ENCODE assay signal across 8 cellular contexts in the genomic region with DNA sequence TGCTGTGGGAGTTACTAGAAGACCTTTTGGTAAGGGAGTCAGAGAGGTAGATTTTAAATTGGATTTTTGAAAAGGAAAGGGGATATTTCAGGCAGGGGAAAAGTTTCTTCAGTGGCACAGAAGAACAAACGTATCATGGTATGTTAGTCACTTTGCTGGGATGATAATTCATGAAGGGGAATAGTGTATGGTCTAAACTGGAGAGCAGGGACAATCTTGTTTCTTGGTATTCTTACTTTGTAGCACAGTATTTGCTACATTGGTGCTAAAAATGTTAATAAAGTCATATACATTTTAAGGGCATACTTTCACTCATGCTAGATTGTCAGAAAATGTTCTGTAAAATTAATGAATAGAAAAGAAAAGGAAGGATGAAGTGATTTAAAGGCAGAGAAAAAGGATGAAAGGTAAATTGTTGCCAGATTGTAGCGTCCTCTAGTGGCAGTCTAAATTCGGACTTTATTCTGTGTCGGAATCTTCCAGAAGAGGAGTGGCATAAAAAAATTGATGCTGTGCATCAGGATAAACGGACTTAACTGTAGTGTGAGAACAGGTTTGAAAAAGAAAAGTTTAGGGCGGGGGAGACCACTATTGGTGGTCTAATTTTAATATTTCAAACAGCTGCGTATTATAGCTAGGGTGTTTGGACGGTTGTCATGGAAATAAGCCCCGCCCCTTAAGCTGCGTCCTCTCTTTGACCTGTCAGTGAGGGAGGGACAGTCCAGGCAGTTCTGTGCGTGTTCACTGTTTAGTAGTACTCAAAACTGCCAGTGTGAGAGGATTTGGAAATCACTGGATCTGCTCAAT. TPM values are rescaled to one million over a fixed set of nuclear protein-coding genes. Genes with fewer than 3 reads are reported as not detected.
DNase-seq lines count a peak whose midpoint lies in the region; ATAC-seq and TF ChIP-seq lines count a peak whose summit lies in the region.

TSS of gene BCO2 (plus strand) at position 724 of the 807 bp plus-strand sequence. CDS start 90 bp downstream, outside the sequence.

- no peaks in the 10 kb centered on the region for H3K36me3 ChIP-seq in IMR-90 (ENCODE audit: control insufficient read depth, insufficient read depth, low read length)
- no peaks in the 10 kb centered on the region for H3K36me3 ChIP-seq in body of pancreas (replicated peaks in 1 of 2; ENCODE audit: insufficient read depth in 1 of 2, low read depth in 2 of 2)
- H3K36me3 ChIP-seq in psoas muscle (ENCODE audit: insufficient read depth in 1 of 2, low read depth in 1 of 2): peaks cover 0 to 3% of the 10 kb centered on the region in 2 donors

- H3K4me3 ChIP-seq in GM12865 (ENCODE audit: low read depth, low read length) (no peak within 1 kb of the TSS), IMR-90 (ENCODE audit: insufficient read depth, low read depth, low read length) (peak within 1 kb of the TSS; percentile 37; the same call in 1 of the 2 replicates), body of pancreas (no peak within 1 kb of the TSS), psoas muscle (peak within 1 kb of the TSS; percentile 65)

- no peaks in the 10 kb centered on the region for H3K79me1 ChIP-seq in IMR-90 (ENCODE audit: low read depth in 1 of 2, low read length in 2 of 2)

- H3K4me1 ChIP-seq in IMR-90 (ENCODE audit: control insufficient read depth, insufficient read depth, low read length): peaks cover 4% of the 10 kb centered on the region; the same call in 1 of the 2 replicates
- H3K4me1 ChIP-seq in body of pancreas: peaks cover 8% of the 10 kb centered on the region
- H3K4me1 ChIP-seq in psoas muscle: peaks cover 35% of the 10 kb centered on the region

- ATAC-seq in IMR-90 (ENCODE audit: low read depth) (peak; percentile 96), body of pancreas (peak; percentile 94), psoas muscle (peak; percentile 88 to 94 (median 92))

- H3K4ac ChIP-seq in IMR-90 (ENCODE audit: low read depth, low read length): no peak within 1 kb of the TSS

- dilution Hi-C loops in IMR-90 (cut with HindIII; ENCODE audit: low sequenced_read_pairs, unreplicated experiment): no loop called here

- in situ Hi-C loops in IMR-90 (cut with MboI; ENCODE audit: low sequenced_read_pairs): no loop called here
- in situ Hi-C loops in SK-MEL-5 (cut with HindIII; ENCODE audit: low pct_unique_long_range_greater_than_20kb, low sequenced_read_pairs): no loop called here

- H4K20me1 ChIP-seq in IMR-90 (ENCODE audit: insufficient read depth, low read length): no peaks in the 10 kb centered on the region

- no peaks in the 10 kb centered on the region for H3K9me1 ChIP-seq in IMR-90 (ENCODE audit: insufficient read depth, low read length)

- H2AK5ac ChIP-seq in IMR-90 (ENCODE audit: low read depth, low read length): no peak within 1 kb of the TSS

- no peak within 1 kb of the TSS for H3K14ac ChIP-seq in IMR-90 (replicated peaks; ENCODE audit: low read depth, low read length)

- BruUV-seq in IMR-90 (replicated peaks; lab: Mats Ljungman, UMichigan): no TSS peak

- H2AK9ac ChIP-seq in IMR-90 (replicated peaks; ENCODE audit: low read depth, low read length, poor library complexity): no peak within 1 kb of the TSS

- DNase-seq in A172 (ENCODE audit: low spot score) (peak; percentile 52), GM12865 (ENCODE audit: low read depth) (peak; percentile 52), IMR-90 (peak; percentile 71), SK-MEL-5 (ENCODE audit: low read depth, low spot score) (peak; percentile 66), body of pancreas (peak; percentile 82 to 89 (median 86)), hippocampal formation (lab: John Stamatoyannopoulos, UW) (peak; percentile 58 to 88), psoas muscle (peak; percentile 81 to 90), DMS79 treated with DMSO at 0.1 percent for 48 hours (lab: John Stamatoyannopoulos, UW) (no peak)

- 0% methylated on average over 8 of the region's 11 CpGs; no CpG with 5 or more reads in 1 of the 2 experiments for WGBS in IMR-90 (ENCODE audit: extremely low coverage in 2 of 2, insufficient read length in 1 of 2), 2 experiments
- WGBS in body of pancreas, 2 donors: 3 to 6% methylated on average over 11 of the region's 11 CpGs
- WGBS in psoas muscle, 3 donors: 4% methylated on average over 11 of the region's 11 CpGs

- TF ChIP-seq CTCF in GM12865 (IDR thresholded peaks at IDR 0.05; ENCODE audit: insufficient read depth, low read depth, low read length, missing control alignments) (peak; percentile 55), IMR-90 (conservative IDR thresholded peaks at IDR 0.05; ENCODE audit: low read depth, low read length) (peak; percentile 92), body of pancreas (IDR thresholded peaks at IDR 0.05) (peak; percentile 51 to 95 (median 82)), psoas muscle (IDR thresholded peaks at IDR 0.05) (peak; percentile 85)

- no peak within 1 kb of the TSS; the same call in 2 of the 3 replicates for H2BK15ac ChIP-seq in IMR-90 (ENCODE audit: low read depth, low read length)

- POLR2A ChIA-PET in IMR-90 (lab: Charles Lee; ENCODE audit: unreplicated experiment): interaction anchor here (0.6 kb wide), 1 partner anchor 90 kb away, joined by 10 read pairs; no protein-coding TSS in a partner anchor

- peak within 1 kb of the TSS; percentile 18; the same call in 1 of the 2 replicates for H3K9ac ChIP-seq in IMR-90 (ENCODE audit: low read depth, low read length)

- TF ChIP-seq RAD21 in IMR-90 (IDR thresholded peaks at IDR 0.05; ENCODE audit: low read length): peak; percentile 83

- intact Hi-C loops in IMR-90 (cut with micrococcal nuclease) (loop anchor here (1.0 to 5.0 kb wide), 4 partner anchors 37 to 101 kb away; partner anchors contain the start of genes NKAPD1, PIH1D2, SDHD and TIMM8B), body of pancreas (cut with DNase I) (no loop called here), psoas muscle (cut with DNase I) (loop anchor here in 1 of 2 donors (5.0 kb wide), 1 partner anchor 63 kb away; no protein-coding TSS in a partner anchor)

- peaks cover 3% of the 10 kb centered on the region; the same call in 1 of the 2 replicates for H3K27me3 ChIP-seq in IMR-90 (ENCODE audit: control insufficient read depth, insufficient read depth, low read length)
- H3K27me3 ChIP-seq in body of pancreas: no peaks in the 10 kb centered on the region
- H3K27me3 ChIP-seq in psoas muscle (ENCODE audit: insufficient read depth in 3 of 3, low read length in 2 of 3): no peaks in the 10 kb centered on the region

- CTCF ChIA-PET in IMR-90 (lab: Yijun Ruan, JAX): interaction anchor here (0.6 to 1.4 kb wide), 8 partner anchors 12 to 78 kb away, joined by 3 to 13 read pairs (median 4); no protein-coding TSS in a partner anchor

- H3K18ac ChIP-seq in IMR-90 (ENCODE audit: low read depth, low read length): no peak within 1 kb of the TSS

- no peak within 1 kb of the TSS for H4K5ac ChIP-seq in IMR-90 (ENCODE audit: low read depth, low read length)

- H2BK5ac ChIP-seq in IMR-90 (ENCODE audit: low read depth, low read length, poor library complexity, severe bottlenecking): no peak within 1 kb of the TSS

- H4K8ac ChIP-seq in IMR-90 (ENCODE audit: low read depth in 2 of 2, low read length in 2 of 2): 0 out of 4 replicates have a peak within 1 kb of the TSS, but pooled peaks of 1 of the 2 experiments have one; percentile 7

- H3K27ac ChIP-seq in IMR-90 (ENCODE audit: insufficient read depth, low read length) (no peak within 1 kb of the TSS), body of pancreas (peak within 1 kb of the TSS in 3 of 4 donors; percentile 33 to 62 (median 43)), psoas muscle (peak within 1 kb of the TSS; percentile 85)

- no peak within 1 kb of the TSS for H2BK20ac ChIP-seq in IMR-90 (ENCODE audit: low read depth, low read length)

- no peak within 1 kb of the TSS for H3K56ac ChIP-seq in IMR-90 (ENCODE audit: extremely low read depth, insufficient read depth, low read length)

- no peak for TF ChIP-seq POLR2A in IMR-90 (IDR thresholded peaks at IDR 0.05; ENCODE audit: low read depth, low read length)
- TF ChIP-seq POLR2A in body of pancreas (IDR thresholded peaks at IDR 0.05): no peak

- H3K9me3 ChIP-seq in IMR-90 (ENCODE audit: control insufficient read depth, insufficient read depth, low read length) (no peaks in the 10 kb centered on the region), body of pancreas (no peaks in the 10 kb centered on the region), psoas muscle (no peaks in the 10 kb centered on the region)

- H4K91ac ChIP-seq in IMR-90 (ENCODE audit: insufficient read depth, low read depth, low read length): no peak within 1 kb of the TSS

- no peak within 1 kb of the TSS for H2BK120ac ChIP-seq in IMR-90 (ENCODE audit: low read depth, low read length)

- peak within 1 kb of the TSS; percentile 81 for H2AFZ ChIP-seq in IMR-90 (replicated peaks; ENCODE audit: low read length, poor library complexity)

- H3K4me2 ChIP-seq in IMR-90 (ENCODE audit: low read depth, low read length): peak within 1 kb of the TSS; percentile 93

- no peak within 1 kb of the TSS for H3K23ac ChIP-seq in IMR-90 (ENCODE audit: low read depth, low read length)

TF ChIP-seq in IMR-90, 13 proteins besides CTCF, POLR2A, EP300 and RAD21:
- TF ChIP-seq CEBPB (IDR thresholded peaks at IDR 0.05; ENCODE audit: low read depth, low read length) (peak; percentile 5; the same call in 1 of the 2 replicates), SMC3 (IDR thresholded peaks at IDR 0.05; ENCODE audit: low read depth, low read length) (peak; percentile 72), MAZ (IDR thresholded peaks at IDR 0.05; ENCODE audit: borderline replicate concordance, low read depth, low read length) (peak; percentile 35; the same call in 1 of the 2 replicates), RFX5 (IDR thresholded peaks at IDR 0.05; ENCODE audit: low read depth, low read length) (no peak)

RNA-seq across cellular contexts. Expression of gene BCO2, which starts in this region (rescaled TPM):
- total RNA-seq in A172 (2014; rRNA removed; shearing (Covaris generic)): 0.10 TPM in 1 of 2 replicates, not detected in the other
- 0.18 and 0.83 TPM in 2 replicates for total RNA-seq in IMR-90 (2012; rRNA removed)
- polyA plus RNA-seq in IMR-90 (2012; rRNA removed): 0.20 and 0.68 TPM in 2 replicates
- polyA plus RNA-seq in IMR-90 (2012; cell fraction: cytosol; rRNA removed): 0.03 and 0.04 TPM in 2 replicates
- polyA plus RNA-seq in IMR-90 (2012; cell fraction: nucleus; rRNA removed; ENCODE audit: low replicate concordance): 0.32 and 4.6 TPM in 2 replicates
- 0.37 and 1.4 TPM in 2 replicates for total RNA-seq in SK-MEL-5 (2014; rRNA removed; shearing (Covaris generic))
- polyA plus RNA-seq in SK-MEL-5 (2015; cell fraction: cytosol; rRNA removed): 0.22 and 0.90 TPM in 2 replicates
- 2.1 and 4.1 TPM in 2 replicates for polyA plus RNA-seq in SK-MEL-5 (2015; cell fraction: nucleus; rRNA removed)
- 1 to 10 TPM; 3.6 to 4.2 TPM for total RNA-seq in body of pancreas
- 10 to 100 TPM in 2 of 4 donors, 1 to 10 TPM in 2; 4.7 to 42.4 (median 19.2) TPM for total RNA-seq in psoas muscle
- 1 to 10 TPM; 3.5 to 5.7 (median 5.2) TPM for polyA plus RNA-seq in psoas muscle

Comparison
In these comparisons a context has a peak if more than half of its experiments do, and no peak if none do; other contexts are left out.
1. Peak in DNase-seq in A172; RNA of the gene not detected or under 1 TPM.
2. H3K4me3 ChIP-seq: peak in IMR-90 (single experiment) and psoas muscle (single experiment); none in GM12865 (single experiment) and body of pancreas (0 of 2).
3. Peak in every context shown above with its lines, with median percentiles within 50 percentile points of each other: CTCF ChIP-seq and ATAC-seq.